20 cellular contexts compared by ENCODE assay signal in the genomic region with DNA sequence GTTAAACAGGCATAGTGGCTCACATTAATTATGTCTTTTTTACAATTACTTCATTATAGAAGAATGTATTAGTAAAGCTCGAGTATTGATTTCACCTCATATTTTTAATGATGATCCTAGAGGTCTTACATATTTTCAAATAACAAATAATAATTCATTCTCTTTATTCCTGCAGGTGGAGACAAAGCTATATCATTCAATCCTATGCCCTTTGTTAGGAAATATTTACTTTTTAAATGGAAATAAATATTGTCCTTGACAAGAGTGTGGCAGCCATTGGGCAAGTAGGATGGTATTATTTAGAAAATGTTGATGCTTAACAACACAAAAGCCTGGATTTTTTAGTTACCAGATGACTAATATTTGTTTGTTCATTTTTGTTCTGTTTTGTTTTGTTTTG.
DNase-seq lines count a peak whose midpoint lies in the region; ATAC-seq and TF ChIP-seq lines count a peak whose summit lies in the region.
"Had no signal": no experiment of that assay in that cellular context is flagged by ENCODE, and none has a peak within 500 bp of the region (broad histone marks: within the 10 kb centered on the region; RNA-seq: fewer than 3 reads in every experiment).

No MANE protein-coding gene starts in this region.

- H3K27ac Mint-ChIP-seq in WTC11 = no peak overlapping the region
- H3K27ac Mint-ChIP-seq: activated CD4-positive, alpha-beta memory T cell treated with anti-CD3 and anti-CD28 coated beads for 36 hours; activated T-helper 1 cell treated with anti-CD3 and anti-CD28 coated beads, Interleukin-12 subunit alpha, Interleukin-12 subunit beta, Interleukin-2, Interleukin-4 antibody, amounts not matched to agents 30 ng/mL and 10 ng/mL and 1 ng/mL, durations not matched to agents 14 hours and 24 hours and 36 hours; CD8-positive, alpha-beta T cell had no signal

- peaks cover 24% of the 10 kb centered on the region for H3K4me1 Mint-ChIP-seq in WTC11

- CTCF ChIA-PET in WTC11 (lab: Charles Lee) = no interaction called here

- in situ Hi-C loops in HAP-1 (cut with MboI; ENCODE audit: low sequenced_read_pairs) = loop anchor here (25.0 kb wide), 1 partner anchor 904 kb away; no protein-coding TSS in a partner anchor

- peaks cover 6% of the 10 kb centered on the region for H3K36me3 Mint-ChIP-seq in WTC11
- H3K36me3 Mint-ChIP-seq: activated CD4-positive, alpha-beta memory T cell treated with anti-CD3 and anti-CD28 coated beads for 36 hours; CD8-positive, alpha-beta T cell had no signal

- H3K4me1 ChIP-seq in adipocyte (ENCODE audit: control insufficient read depth, insufficient read depth, low read length) = peaks cover 47% of the 10 kb centered on the region
- no peaks in the 10 kb centered on the region for H3K4me1 ChIP-seq in HAP-1
- H3K4me1 ChIP-seq: colonic mucosa, thyroid gland had no signal

- peak; percentile 9 for DNase-seq in DMS79 treated with DMSO at 0.1 percent for 48 hours (lab: John Stamatoyannopoulos, UW)
- DNase-seq in DMS79 (lab: John Stamatoyannopoulos, UW) = no peak
- peak; percentile 30 for DNase-seq in NAMALWA (ENCODE audit: low spot score)
- peak; percentile 35 for DNase-seq in adipocyte (ENCODE audit: low read depth)
- DNase-seq in iris pigment epithelial cell (ENCODE audit: low read depth) = peak; percentile 50
- no peak for DNase-seq in HAP-1 (ENCODE audit: low spot score in 2 of 2)
- DNase-seq in WTC11 (ENCODE audit: low spot score) = no peak
- no peak for DNase-seq in posterior cingulate gyrus
- DNase-seq: activated CD4-positive, alpha-beta memory T cell treated with anti-CD3 and anti-CD28 coated beads for 36 hours; amygdala; CD8-positive, alpha-beta T cell; colonic mucosa; GDM1; heart left ventricle; MV-4-11; occipital lobe; stimulated activated CD4-positive, alpha-beta T cell treated with anti-CD3 and anti-CD28 coated beads, Interleukin-4, amount 100 ng/mL, for 4 hours; thyroid gland had no signal

- no peak overlapping the region for H3K9ac ChIP-seq in adipocyte (ENCODE audit: low read length)

- no peaks in the 10 kb centered on the region for H3K27me3 Mint-ChIP-seq in WTC11 (ENCODE audit: low read depth)
- H3K27me3 Mint-ChIP-seq: activated CD4-positive, alpha-beta memory T cell treated with anti-CD3 and anti-CD28 coated beads for 36 hours had no signal

- no peak overlapping the region for H3K4me3 Mint-ChIP-seq in WTC11
- H3K4me3 Mint-ChIP-seq: activated CD4-positive, alpha-beta memory T cell treated with anti-CD3 and anti-CD28 coated beads for 36 hours; activated T-helper 1 cell treated with anti-CD3 and anti-CD28 coated beads, Interleukin-12 subunit alpha, Interleukin-12 subunit beta, Interleukin-2, Interleukin-4 antibody, amounts not matched to agents 30 ng/mL and 10 ng/mL and 1 ng/mL, durations not matched to agents 14 hours and 24 hours and 36 hours; CD8-positive, alpha-beta T cell had no signal

- no peak for ATAC-seq in WTC11
- ATAC-seq: CD8-positive, alpha-beta T cell; heart left ventricle; HepG2 had no signal

- POLR2A ChIA-PET in WTC11 (lab: Charles Lee) = no interaction called here

- H3K27me3 ChIP-seq in adipocyte (replicated peaks; ENCODE audit: control insufficient read depth, insufficient read depth, low read length) (no peaks in the 10 kb centered on the region), HAP-1 (ENCODE audit: low read depth) (no peaks in the 10 kb centered on the region)
- H3K27me3 ChIP-seq: colonic mucosa, thyroid gland had no signal

- intact Hi-C loops in posterior cingulate gyrus (cut with DNase I) = no loop called here

- H3K4me3 ChIP-seq in adipocyte (ENCODE audit: low read length) = no peak overlapping the region
- H3K4me3 ChIP-seq in HAP-1 = no peak overlapping the region
- H3K4me3 ChIP-seq: colonic mucosa, heart left ventricle, thyroid gland had no signal

- no peak for TF ChIP-seq CTCF in WTC11 (IDR thresholded peaks at IDR 0.05)

- H3K36me3 ChIP-seq in adipocyte (ENCODE audit: control insufficient read depth, insufficient read depth, low read length, severe bottlenecking) = no peaks in the 10 kb centered on the region
- no peaks in the 10 kb centered on the region for H3K36me3 ChIP-seq in HAP-1 (replicated peaks)
- H3K36me3 ChIP-seq: colonic mucosa, heart left ventricle, thyroid gland had no signal

- H3K9me3 Mint-ChIP-seq in WTC11 = peaks cover 12% of the 10 kb centered on the region
- H3K9me3 Mint-ChIP-seq: activated CD4-positive, alpha-beta memory T cell treated with anti-CD3 and anti-CD28 coated beads for 36 hours; CD8-positive, alpha-beta T cell had no signal

- H3K9me3 ChIP-seq in adipocyte (ENCODE audit: control insufficient read depth, low read length) = peaks cover 5% of the 10 kb centered on the region
- H3K9me3 ChIP-seq in HAP-1 = no peaks in the 10 kb centered on the region
- H3K9me3 ChIP-seq: colonic mucosa, thyroid gland had no signal

TF ChIP-seq in WTC11, 78 proteins besides CTCF, POLR2A, EP300 and RAD21:
- TF ChIP-seq JAZF1 (CRISPR knock-in tag; IDR thresholded peaks at IDR 0.05) = no peak

Comparison
In these comparisons a context has a peak if more than half of its experiments do, and no peak if none do; other contexts are left out.
1. DNase-seq: peak in DMS79 treated with DMSO at 0.1 percent for 48 hours (single experiment), NAMALWA (single experiment), adipocyte (single experiment) and iris pigment epithelial cell (single experiment); none in DMS79 (single experiment), HAP-1 (0 of 2), WTC11 (single experiment) and posterior cingulate gyrus (0 of 10).